In the genomic region with DNA sequence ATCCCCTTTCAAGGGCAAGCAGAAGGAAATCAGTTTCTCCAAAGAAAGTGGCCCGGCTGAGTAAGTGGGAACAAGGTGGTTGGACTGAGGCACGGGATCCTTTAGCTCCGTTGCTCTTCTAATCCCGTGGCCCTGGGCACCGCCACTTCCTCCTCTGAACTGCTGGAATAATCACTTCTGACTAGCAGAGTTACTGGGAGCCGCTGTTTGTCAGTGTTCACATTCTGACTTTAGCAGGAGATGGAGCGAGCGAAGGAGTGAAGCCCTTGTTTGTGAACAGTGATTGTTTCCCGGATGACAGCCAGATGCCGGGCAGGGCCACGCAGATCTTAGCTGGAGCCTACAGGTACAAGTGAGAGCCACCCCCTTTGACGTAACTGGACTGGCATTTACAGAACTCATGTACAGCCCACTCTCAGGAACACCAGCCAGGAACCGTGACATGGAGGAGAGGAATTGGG, we compare ENCODE assay signal across 8 cellular contexts. TPM values are rescaled to one million over a fixed set of nuclear protein-coding genes. Genes with fewer than 3 reads are reported as not detected.
DNase-seq lines count a peak whose midpoint lies in the region; ATAC-seq and TF ChIP-seq lines count a peak whose summit lies in the region.

No MANE protein-coding gene starts in this region.

- intact Hi-C loops in cardiac septum (cut with DNase I) = loop anchor here (5.0 kb wide), 2 partner anchors 39 to 221 kb away; no protein-coding TSS in a partner anchor

- H3K79me2 ChIP-seq in fibroblast of lung (ENCODE audit: control insufficient read depth, insufficient read depth, low read length) = peaks cover 11% of the 10 kb centered on the region

- no peak for TF ChIP-seq CTCF in cardiac muscle cell (IDR thresholded peaks at IDR 0.05; ENCODE audit: low read depth, low read length)
- no peak for TF ChIP-seq CTCF in fibroblast of lung (conservative IDR thresholded peaks at IDR 0.05 in 1 of 2, IDR thresholded peaks at IDR 0.05 in 1 of 2; ENCODE audit: low read depth in 1 of 2, low read length in 2 of 2)
- no peak for TF ChIP-seq CTCF in nephron (IDR thresholded peaks at IDR 0.05; ENCODE audit: unreplicated experiment in 3 of 3)

- H3K9ac ChIP-seq in fibroblast of lung (ENCODE audit: insufficient read depth, low read length) = peak overlapping the region; percentile 75

- peak overlapping the region; percentile 88 to 97 (median 89) for H3K4me3 Mint-ChIP-seq in nephron

- H3K36me3 Mint-ChIP-seq in nephron (ENCODE audit: low read depth) = peaks cover 19% of the 10 kb centered on the region

- H4K20me1 ChIP-seq in fibroblast of lung (ENCODE audit: control insufficient read depth, extremely low read depth, insufficient read depth, low read length) = no peaks in the 10 kb centered on the region

- peak overlapping the region; percentile 80 to 94 (median 85) for H3K27ac Mint-ChIP-seq in nephron

- H3K27me3 Mint-ChIP-seq in nephron (ENCODE audit: low read depth) = no peaks in the 10 kb centered on the region

- H3K4me3 ChIP-seq in cardiac muscle cell = peak overlapping the region; percentile 100
- H3K4me3 ChIP-seq in fibroblast of lung (replicated peaks in 1 of 4; ENCODE audit: control extremely low read depth in 1 of 4, insufficient read depth in 1 of 4, low read depth in 3 of 4, low read length in 4 of 4) = peak overlapping the region; percentile 59 to 92 (median 75)

- no peak for ATAC-seq in GM21723 (IDR thresholded peaks at IDR 0.05; ENCODE audit: unreplicated experiment)
- no peak for ATAC-seq in GM21786 (IDR thresholded peaks at IDR 0.05; ENCODE audit: unreplicated experiment)

- peaks cover 18% of the 10 kb centered on the region for H3K36me3 ChIP-seq in cardiac muscle cell
- H3K36me3 ChIP-seq in fibroblast of lung (ENCODE audit: control insufficient read depth, insufficient read depth, low read length) = peaks cover 5% of the 10 kb centered on the region

- H3K4me2 ChIP-seq in fibroblast of lung (ENCODE audit: extremely low read depth, insufficient read depth, low read length) = peak overlapping the region; percentile 89

- no peaks in the 10 kb centered on the region for H3K9me3 Mint-ChIP-seq in nephron

- DNase-seq in cardiac muscle cell (ENCODE audit: low read depth in 1 of 2, low spot score in 1 of 2) = peak; percentile 27 to 46
- DNase-seq in cardiac septum (ENCODE audit: low spot score) = no peak
- DNase-seq in SW480 (ENCODE audit: low spot score) = peak; percentile 22
- peak; percentile 28 to 59 for DNase-seq in fibroblast of lung (ENCODE audit: low read depth in 2 of 2)
- no peak for DNase-seq in stimulated activated CD4-positive, alpha-beta T cell treated with anti-CD3 and anti-CD28 coated beads, Interleukin-1b, Interleukin-23, amount 100 ng/mL, for 48 hours

- peaks cover 58% of the 10 kb centered on the region for H3K4me1 Mint-ChIP-seq in nephron

- no peaks in the 10 kb centered on the region for H3K27me3 ChIP-seq in cardiac muscle cell
- H3K27me3 ChIP-seq in fibroblast of lung (ENCODE audit: control insufficient read depth, insufficient read depth, low read length) = no peaks in the 10 kb centered on the region

- H3K4me1 ChIP-seq in cardiac muscle cell (ENCODE audit: low read depth) (peaks cover 29% of the 10 kb centered on the region), fibroblast of lung (ENCODE audit: control insufficient read depth, extremely low read depth, insufficient read depth, low read length) (peaks cover 6% of the 10 kb centered on the region)

- H3K27ac ChIP-seq in cardiac muscle cell (peak overlapping the region; percentile 98), fibroblast of lung (ENCODE audit: insufficient read depth, low read length) (peak overlapping the region; percentile 80)

- H3K9me3 ChIP-seq in cardiac muscle cell (ENCODE audit: low read depth) = no peaks in the 10 kb centered on the region
- H3K9me3 ChIP-seq in fibroblast of lung (ENCODE audit: control insufficient read depth, insufficient read depth, low read depth, low read length) = no peaks in the 10 kb centered on the region

- H2AFZ ChIP-seq in fibroblast of lung (ENCODE audit: low read length) = no peak overlapping the region

RNA-seq across cellular contexts. Expression of gene ZNF496, which starts 1.3 kb away (rescaled TPM):
- total RNA-seq in cardiac muscle cell (55.8 and 108 TPM in 2 replicates), cardiac septum (17.3 TPM), fibroblast of lung (17.7 and 20.0 TPM in 2 replicates)
- polyA plus RNA-seq in cardiac muscle cell (18.8 and 22.6 TPM in 2 replicates), fibroblast of lung (10.0 and 10.6 TPM in 2 replicates)
- 13.0 and 14.2 TPM in 2 replicates for polyA plus RNA-seq in fibroblast of lung (2012)
- 23.0 and 25.8 TPM in 2 replicates for polyA minus RNA-seq in fibroblast of lung (ENCODE audit: low replicate concordance)

Comparison
In these comparisons a context has a peak if more than half of its experiments do, and no peak if none do; other contexts are left out.
1. DNase-seq: peak in cardiac muscle cell (2 of 2), SW480 (single experiment) and fibroblast of lung (2 of 2); none in cardiac septum (single experiment) and stimulated activated CD4-positive, alpha-beta T cell treated with anti-CD3 and anti-CD28 coated beads, Interleukin-1b, Interleukin-23, amount 100 ng/mL, for 48 hours (single experiment).